ENCODE assay signal across 11 cellular contexts in the genomic region with DNA sequence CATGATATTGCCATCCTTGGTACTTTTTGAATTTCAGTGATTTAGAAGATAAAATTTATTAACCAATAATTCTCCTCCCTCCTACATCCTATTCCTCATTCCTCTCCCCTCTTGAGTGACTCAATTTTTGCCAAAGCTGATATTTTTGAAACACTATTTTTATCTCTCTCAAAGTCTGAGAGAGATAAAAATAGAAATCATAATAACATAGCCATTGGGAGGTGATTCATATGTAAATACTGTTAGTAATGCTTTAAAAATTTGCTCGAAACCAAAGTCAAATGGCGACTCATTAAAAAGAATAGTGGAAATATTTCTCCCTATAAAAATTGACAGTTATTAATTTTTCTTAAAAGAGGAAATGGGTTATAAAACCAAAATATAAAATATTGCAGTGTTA.
A peak's percentile ranks its signal among the peaks of the same experiment; 100 is the strongest.
DNase-seq lines count a peak whose midpoint lies in the region; ATAC-seq and TF ChIP-seq lines count a peak whose summit lies in the region.
"Had no signal": no experiment of that assay in that cellular context is flagged by ENCODE, and none has a peak within 500 bp of the region (broad histone marks: within the 10 kb centered on the region; RNA-seq: fewer than 3 reads in every experiment).

No MANE protein-coding gene starts in this region.

- TF ChIP-seq CTCF in AG10803 (conservative IDR thresholded peaks at IDR 0.05; ENCODE audit: low read length): no peak
- no peak for TF ChIP-seq CTCF in PC-3 (conservative IDR thresholded peaks at IDR 0.05; ENCODE audit: low read depth, low read length)

- peak overlapping the region; percentile 42 for H3K4me2 ChIP-seq in PC-3 (ENCODE audit: low read length)
- H3K4me2 ChIP-seq in mesenchymal stem cell (ENCODE audit: low read length, poor library complexity, severe bottlenecking): no peak overlapping the region

- peaks cover 33% of the 10 kb centered on the region for H3K4me1 ChIP-seq in PC-3 (ENCODE audit: insufficient read depth, low read length)
- H3K4me1 ChIP-seq in mesenchymal stem cell (ENCODE audit: control insufficient read depth, insufficient read depth, low read depth, low read length): no peaks in the 10 kb centered on the region

- H3F3A ChIP-seq in PC-3 (ENCODE audit: low read length, unreplicated experiment): no peaks in the 10 kb centered on the region

- H3K79me2 ChIP-seq in PC-3 (ENCODE audit: low read length): no peaks in the 10 kb centered on the region

- no peak overlapping the region for H2AK5ac ChIP-seq in mesenchymal stem cell (ENCODE audit: low read length, severe bottlenecking)

- no peaks in the 10 kb centered on the region for H3K9me2 ChIP-seq in PC-3 (replicated peaks; ENCODE audit: low read length)

- H3K14ac ChIP-seq in mesenchymal stem cell (ENCODE audit: low read length in 2 of 2): no peak overlapping the region

- H4K8ac ChIP-seq in mesenchymal stem cell (ENCODE audit: low read length): no peak overlapping the region

- no peak overlapping the region for H3K18ac ChIP-seq in mesenchymal stem cell (ENCODE audit: low read depth in 1 of 2, low read length in 2 of 2)

- H4K20me1 ChIP-seq in PC-3 (ENCODE audit: low read length): no peaks in the 10 kb centered on the region

- peak; percentile 51 for DNase-seq in AG10803 (ENCODE audit: low read depth)
- peak; percentile 79 for DNase-seq in PC-3
- peak; percentile 66 for DNase-seq in dedifferentiated amniotic fluid mesenchymal stem cell (ENCODE audit: extremely low spot score)
- peak; percentile 51 for DNase-seq in mesenchymal stem cell
- no peak for DNase-seq in DMS153 treated with DMSO at 0.1 percent for 48 hours (lab: John Stamatoyannopoulos, UW; ENCODE audit: unreplicated experiment)
- DNase-seq in NK-92 (lab: John Stamatoyannopoulos, UW; ENCODE audit: unreplicated experiment): no peak
- no peak for DNase-seq in cerebellar cortex (ENCODE audit: low spot score)
- DNase-seq: NCI-H1436, NCI-H526 had no signal

- ATAC-seq in PC-3 (peak; percentile 88), HG03159 (IDR thresholded peaks at IDR 0.05; ENCODE audit: unreplicated experiment) (no peak)

- H2AFZ ChIP-seq in PC-3 (ENCODE audit: low read length): no peak overlapping the region
- H2AFZ ChIP-seq in mesenchymal stem cell (ENCODE audit: low read depth, low read length): no peak overlapping the region

- CTCF ChIA-PET in PC-3 (lab: Charles Lee): interaction anchor here (0.5 to 0.6 kb wide), 3 partner anchors 14 to 118 kb away, joined by 3 to 6 read pairs (median 3); no protein-coding TSS in a partner anchor

- no TSS peak for BruUV-seq in PC-3 (replicated peaks; lab: Mats Ljungman, UMichigan)

- H3K79me1 ChIP-seq in mesenchymal stem cell (replicated peaks; ENCODE audit: low read length, poor library complexity, severe bottlenecking): no peaks in the 10 kb centered on the region

- no peak overlapping the region for H4K91ac ChIP-seq in mesenchymal stem cell (ENCODE audit: low read length)

- no peak overlapping the region for H3K23ac ChIP-seq in mesenchymal stem cell (ENCODE audit: low read length in 2 of 2)

- POLR2A ChIA-PET in PC-3 (lab: Charles Lee; ENCODE audit: unreplicated experiment): interaction anchor here (0.5 kb wide), 1 partner anchor 11 kb away, joined by 3 read pairs; no protein-coding TSS in a partner anchor

- H2BK5ac ChIP-seq in mesenchymal stem cell (ENCODE audit: low read depth, low read length, poor library complexity, severe bottlenecking): no peak overlapping the region

- H3K9ac ChIP-seq in PC-3 (ENCODE audit: low read length): no peak overlapping the region; the same call in 1 of the 2 replicates
- peak overlapping the region; percentile 42 for H3K9ac ChIP-seq in mesenchymal stem cell (ENCODE audit: low read length)

- H2BK15ac ChIP-seq in mesenchymal stem cell (ENCODE audit: low read depth, poor library complexity, severe bottlenecking): no peak overlapping the region

- H3K4ac ChIP-seq in mesenchymal stem cell (ENCODE audit: low read depth in 1 of 2, low read length in 2 of 2): no peak overlapping the region

- H3K27me3 ChIP-seq in PC-3 (ENCODE audit: low read length) (no peaks in the 10 kb centered on the region), mesenchymal stem cell (ENCODE audit: control insufficient read depth in 1 of 2, insufficient read depth in 1 of 2, low read length in 2 of 2) (no peaks in the 10 kb centered on the region)

- WGBS in mesenchymal stem cell: no CpG with 5 or more reads among the region's 2 CpGs

- H3K4me3 ChIP-seq in AG10803 (ENCODE audit: low read length) (no peak overlapping the region), PC-3 (ENCODE audit: low read length) (0 out of 2 replicates have a peak overlapping the region, but pooled peaks have one; percentile 8), mesenchymal stem cell (ENCODE audit: insufficient read depth in 1 of 2, low read depth in 1 of 2, low read length in 2 of 2) (no peak overlapping the region)

- H3K36me3 ChIP-seq in PC-3 (ENCODE audit: low read depth, low read length): no peaks in the 10 kb centered on the region
- H3K36me3 ChIP-seq in mesenchymal stem cell (ENCODE audit: control insufficient read depth in 1 of 2, insufficient read depth in 2 of 2, low read depth in 1 of 2, low read length in 2 of 2): no peaks in the 10 kb centered on the region

- no peak overlapping the region for H2BK12ac ChIP-seq in mesenchymal stem cell (ENCODE audit: low read length in 2 of 2)

- intact Hi-C loops in PC-3 (cut with micrococcal nuclease): loop anchor here (5.0 kb wide), 1 partner anchor 112 kb away; the partner anchor contains the start of gene TM2D1

- H3K9me3 ChIP-seq in PC-3 (ENCODE audit: low read length): no peaks in the 10 kb centered on the region
- H3K9me3 ChIP-seq in mesenchymal stem cell (ENCODE audit: control insufficient read depth, low read length): no peaks in the 10 kb centered on the region

- no peak overlapping the region for H2BK120ac ChIP-seq in mesenchymal stem cell (ENCODE audit: low read depth, low read length)

- H3K27ac ChIP-seq in PC-3 (ENCODE audit: low read length) (peak overlapping the region; percentile 77), mesenchymal stem cell (ENCODE audit: low read length, poor library complexity, severe bottlenecking) (no peak overlapping the region)
- H3K27ac ChIP-seq: VCaP had no signal

Comparison
In these comparisons a context has a peak if more than half of its experiments do, and no peak if none do; other contexts are left out.
1. DNase-seq: peak in AG10803 (single experiment), PC-3 (single experiment), dedifferentiated amniotic fluid mesenchymal stem cell (single experiment) and mesenchymal stem cell (single experiment); none in DMS153 treated with DMSO at 0.1 percent for 48 hours (single experiment), NK-92 (single experiment) and cerebellar cortex (single experiment).